Comparison of ENCODE assay signal across 1 cellular context in the genomic region with DNA sequence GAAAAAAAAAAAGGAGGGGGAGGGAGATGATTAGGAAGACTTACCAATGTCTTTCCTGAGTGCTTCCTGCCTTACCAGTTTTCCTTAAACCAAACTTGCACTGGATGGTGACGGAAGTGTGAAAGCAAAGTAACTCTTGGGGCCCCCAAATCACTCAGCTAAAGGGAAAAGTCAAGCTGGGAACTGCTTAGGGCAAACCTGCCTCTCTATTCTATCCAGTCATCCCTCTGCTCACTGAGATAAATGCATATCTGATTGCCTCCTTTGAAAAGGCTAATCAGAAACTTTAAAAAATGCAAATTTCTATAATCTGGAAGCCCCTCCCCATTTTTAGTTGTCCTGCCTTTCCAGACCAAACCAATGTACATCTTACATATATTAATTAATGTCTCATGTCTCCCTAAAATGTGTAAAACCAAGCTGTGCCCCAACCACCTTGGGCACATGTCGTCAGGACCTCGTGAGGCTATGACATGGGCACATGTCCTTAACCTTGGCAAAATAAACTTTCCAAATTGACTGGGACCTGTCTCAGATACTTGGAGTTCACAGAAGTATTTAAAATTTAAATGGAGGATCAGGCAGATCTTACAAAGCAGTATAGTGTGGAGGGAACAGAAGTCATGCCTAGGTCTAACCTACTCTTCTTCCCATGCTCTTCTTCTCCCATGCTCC.
TF ChIP-seq lines count a peak whose summit lies in the region.

No MANE protein-coding gene starts in this region.

TF ChIP-seq in HepG2, 621 proteins besides CTCF, POLR2A, EP300 and RAD21:
- TF ChIP-seq ZNF83 (CRISPR knock-in tag; IDR thresholded peaks at IDR 0.05; ENCODE audit: borderline replicate concordance), result no peak
- TF ChIP-seq, protein P1, sequence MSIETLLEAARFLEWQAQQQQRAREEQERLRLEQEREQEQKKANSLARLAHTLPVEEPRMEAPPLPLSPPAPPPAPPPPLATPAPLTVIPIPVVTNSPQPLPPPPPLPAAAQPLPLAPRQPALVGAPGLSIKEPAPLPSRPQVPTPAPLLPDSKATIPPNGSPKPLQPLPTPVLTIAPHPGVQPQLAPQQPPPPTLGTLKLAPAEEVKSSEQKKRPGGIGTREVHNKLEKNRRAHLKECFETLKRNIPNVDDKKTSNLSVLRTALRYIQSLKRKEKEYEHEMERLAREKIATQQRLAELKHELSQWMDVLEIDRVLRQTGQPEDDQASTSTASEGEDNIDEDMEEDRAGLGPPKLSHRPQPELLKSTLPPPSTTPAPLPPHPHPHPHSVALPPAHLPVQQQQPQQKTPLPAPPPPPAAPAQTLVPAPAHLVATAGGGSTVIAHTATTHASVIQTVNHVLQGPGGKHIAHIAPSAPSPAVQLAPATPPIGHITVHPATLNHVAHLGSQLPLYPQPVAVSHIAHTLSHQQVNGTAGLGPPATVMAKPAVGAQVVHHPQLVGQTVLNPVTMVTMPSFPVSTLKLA (IDR thresholded peaks at IDR 0.05), result peak; percentile 90
TF ChIP-seq in HepG2: peak in this region for 1.
